ENCODE assay signal across 8 cellular contexts in genomic region chrX:48676893-48677270, GRCh38. TPM values are rescaled to one million over a fixed set of nuclear protein-coding genes. Genes with fewer than 3 reads are reported as not detected.
A peak's percentile ranks its signal among the peaks of the same experiment; 100 is the strongest.
DNase-seq lines count a peak whose midpoint lies in the region; ATAC-seq and TF ChIP-seq lines count a peak whose summit lies in the region.

No MANE protein-coding gene starts in this region.

- H3K9ac ChIP-seq in BLaER1, result peak overlapping the region; percentile 85

- peak overlapping the region; percentile 89 for H3K27ac ChIP-seq in BLaER1
- H3K27ac ChIP-seq in urinary bladder (ENCODE audit: low read depth), result no peak overlapping the region

- no peaks in the 10 kb centered on the region for H3K9me3 ChIP-seq in BLaER1

- 2% methylated on average over 9 of the region's 9 CpGs for WGBS in urinary bladder

- peak; percentile 13 for ATAC-seq in GM21367 (IDR thresholded peaks at IDR 0.05; ENCODE audit: unreplicated experiment)
- peak; percentile 24 for ATAC-seq in central memory CD8-positive, alpha-beta T cell (replicated peaks; ENCODE audit: extremely low read depth, poor library complexity, severe bottlenecking)
- ATAC-seq in memory B cell (ENCODE audit: low read depth), result peak; percentile 11

- CTCF ChIA-PET in HEK293T (lab: Yijun Ruan, JAX), result no interaction called here

- DNase-seq in NCI-H510A (lab: John Stamatoyannopoulos, UW) (peak; percentile 9), memory B cell (ENCODE audit: low spot score in 2 of 2) (peak in 1 of 2 donors; percentile 21), HEK293T (ENCODE audit: extremely low spot score) (no peak), mucosa of gallbladder (ENCODE audit: low spot score) (no peak)
- DNase-seq in central memory CD8-positive, alpha-beta T cell (ENCODE audit: low spot score in 2 of 2), result no peak

- H3K36me3 ChIP-seq in BLaER1 (no peaks in the 10 kb centered on the region), urinary bladder (ENCODE audit: insufficient read depth) (no peaks in the 10 kb centered on the region)

- H3K9me3 Mint-ChIP-seq in central memory CD8-positive, alpha-beta T cell, result no peaks in the 10 kb centered on the region
- no peaks in the 10 kb centered on the region for H3K9me3 Mint-ChIP-seq in memory B cell

- H4K20me1 ChIP-seq in BLaER1, result no peaks in the 10 kb centered on the region

- H3K4me2 ChIP-seq in BLaER1, result peak overlapping the region; percentile 75

- POLR2A ChIA-PET in HEK293T (lab: Yijun Ruan, JAX), result interaction anchor here (1.0 to 2.0 kb wide), 13 partner anchors 10 to 216 kb away, joined by 3 to 9 read pairs (median 4); no protein-coding TSS in a partner anchor

- H3K4me1 Mint-ChIP-seq in central memory CD8-positive, alpha-beta T cell, result peaks cover 11% of the 10 kb centered on the region
- peaks cover 17% of the 10 kb centered on the region for H3K4me1 Mint-ChIP-seq in memory B cell

- H3K27me3 ChIP-seq in BLaER1, result peaks cover 39% of the 10 kb centered on the region

- peak overlapping the region; percentile 82 for H3K4me3 Mint-ChIP-seq in central memory CD8-positive, alpha-beta T cell
- peak overlapping the region; percentile 91 for H3K4me3 Mint-ChIP-seq in memory B cell

- peaks cover 14% of the 10 kb centered on the region for H3K4me1 ChIP-seq in BLaER1
- H3K4me1 ChIP-seq in urinary bladder (ENCODE audit: insufficient read depth), result no peaks in the 10 kb centered on the region

- peaks cover 6% of the 10 kb centered on the region for H3K36me3 Mint-ChIP-seq in central memory CD8-positive, alpha-beta T cell (ENCODE audit: insufficient read depth)
- H3K36me3 Mint-ChIP-seq in memory B cell, result no peaks in the 10 kb centered on the region

- H3K27ac Mint-ChIP-seq in central memory CD8-positive, alpha-beta T cell (ENCODE audit: low read depth), result peak overlapping the region; percentile 82
- H3K27ac Mint-ChIP-seq in memory B cell, result peak overlapping the region; percentile 91

- H3K4me3 ChIP-seq in BLaER1, result peak overlapping the region; percentile 78
- peak overlapping the region; percentile 53 for H3K4me3 ChIP-seq in urinary bladder (ENCODE audit: low read depth, low read length)

- no peaks in the 10 kb centered on the region for H3K27me3 Mint-ChIP-seq in central memory CD8-positive, alpha-beta T cell
- no peaks in the 10 kb centered on the region for H3K27me3 Mint-ChIP-seq in memory B cell

TF ChIP-seq in HEK293T, 16 proteins besides CTCF, POLR2A, EP300 and RAD21:
- TF ChIP-seq LEF1 (IDR thresholded peaks at IDR 0.05; ENCODE audit: borderline replicate concordance) (no peak), FOXM1 (IDR thresholded peaks at IDR 0.05; ENCODE audit: borderline replicate concordance) (no peak), SP1 (IDR thresholded peaks at IDR 0.05) (no peak), SUZ12 (IDR thresholded peaks at IDR 0.05) (no peak), BHLHE40 (IDR thresholded peaks at IDR 0.05; ENCODE audit: borderline replicate concordance) (no peak), CTBP1 (IDR thresholded peaks at IDR 0.05; ENCODE audit: borderline replicate concordance) (no peak), HDGF (IDR thresholded peaks at IDR 0.05; ENCODE audit: borderline replicate concordance) (no peak)

RNA-seq across cellular contexts. Expression of gene WAS, which starts 6.7 kb away (rescaled TPM):
- total RNA-seq in urinary bladder (1.0 TPM), mucosa of gallbladder (11.5 TPM)
- 6.1 TPM for polyA plus RNA-seq in urinary bladder

RNA-seq across cellular contexts. Expression of gene SUV39H1, which starts 19.7 kb away (rescaled TPM):
- total RNA-seq in urinary bladder (2.8 TPM), mucosa of gallbladder (4.5 TPM)
- polyA plus RNA-seq in urinary bladder, result 6.0 TPM
